Comparison of ENCODE assay signal across 17 cellular contexts in genomic region chr17:35491417-35491816, GRCh38. TPM values are rescaled to one million over a fixed set of nuclear protein-coding genes. Genes with fewer than 3 reads are reported as not detected.
A peak's percentile ranks its signal among the peaks of the same experiment; 100 is the strongest.
DNase-seq lines count a peak whose midpoint lies in the region; ATAC-seq, FAIRE-seq and TF ChIP-seq lines count a peak whose summit lies in the region.
"Had no signal": no experiment of that assay in that cellular context is flagged by ENCODE, and none has a peak within 500 bp of the region (broad histone marks: within the 10 kb centered on the region; RNA-seq: fewer than 3 reads in every experiment).

No MANE protein-coding gene starts in this region.

- POLR2A ChIA-PET in activated naive CD8-positive, alpha-beta T cell treated with anti-CD3 and anti-CD28 coated beads, Interleukin-2, amount 10 ng/mL, durations not matched to agents 7 days and 5 days (lab: Charles Lee), result interaction anchor here (0.6 kb wide), 1 partner anchor 145 kb away, joined by 3 read pairs; no protein-coding TSS in a partner anchor

- H3K27ac ChIP-seq in gastrocnemius medialis, result no peak overlapping the region
- H3K27ac ChIP-seq: BLaER1, GM23248 had no signal

- no peaks in the 10 kb centered on the region for H3K27me3 Mint-ChIP-seq in activated naive CD8-positive, alpha-beta T cell treated with anti-CD3 and anti-CD28 coated beads, Interleukin-2, amount 10 ng/mL, durations not matched to agents 7 days and 5 days
- no peaks in the 10 kb centered on the region for H3K27me3 Mint-ChIP-seq in activated naive CD8-positive, alpha-beta T cell treated with anti-CD3 and anti-CD28 coated beads for 36 hours
- no peaks in the 10 kb centered on the region for H3K27me3 Mint-ChIP-seq in effector memory CD8-positive, alpha-beta T cell

- no peaks in the 10 kb centered on the region for H3K9me3 ChIP-seq in gastrocnemius medialis
- H3K9me3 ChIP-seq: Caco-2 had no signal

- peaks cover 64% of the 10 kb centered on the region for H3K36me3 Mint-ChIP-seq in activated naive CD8-positive, alpha-beta T cell treated with anti-CD3 and anti-CD28 coated beads, Interleukin-2, amount 10 ng/mL, durations not matched to agents 7 days and 5 days
- H3K36me3 Mint-ChIP-seq in activated naive CD8-positive, alpha-beta T cell treated with anti-CD3 and anti-CD28 coated beads for 36 hours, result peaks cover 59% of the 10 kb centered on the region
- peaks cover 72% of the 10 kb centered on the region for H3K36me3 Mint-ChIP-seq in effector memory CD8-positive, alpha-beta T cell (ENCODE audit: insufficient read depth)

- H3K27ac Mint-ChIP-seq in activated naive CD8-positive, alpha-beta T cell treated with anti-CD3 and anti-CD28 coated beads, Interleukin-2, amount 10 ng/mL, durations not matched to agents 7 days and 5 days, result peak overlapping the region; percentile 31
- H3K27ac Mint-ChIP-seq in activated naive CD8-positive, alpha-beta T cell treated with anti-CD3 and anti-CD28 coated beads for 36 hours, result no peak overlapping the region
- H3K27ac Mint-ChIP-seq in effector memory CD8-positive, alpha-beta T cell, result peak overlapping the region; percentile 83 to 97

- no peak for ATAC-seq in activated naive CD8-positive, alpha-beta T cell treated with anti-CD3 and anti-CD28 coated beads, Interleukin-2, amount 10 ng/mL, durations not matched to agents 7 days and 5 days (ENCODE audit: low read depth)
- no peak for ATAC-seq in effector memory CD8-positive, alpha-beta T cell (replicated peaks)
- ATAC-seq in gastrocnemius medialis, result no peak
- no peak for ATAC-seq in omental fat pad (ENCODE audit: low FRiP score)

- H3K4me1 Mint-ChIP-seq in activated naive CD8-positive, alpha-beta T cell treated with anti-CD3 and anti-CD28 coated beads, Interleukin-2, amount 10 ng/mL, durations not matched to agents 7 days and 5 days, result peaks cover 65% of the 10 kb centered on the region
- peaks cover 48% of the 10 kb centered on the region for H3K4me1 Mint-ChIP-seq in activated naive CD8-positive, alpha-beta T cell treated with anti-CD3 and anti-CD28 coated beads for 36 hours
- peaks cover 43 to 59% of the 10 kb centered on the region in 2 donors for H3K4me1 Mint-ChIP-seq in effector memory CD8-positive, alpha-beta T cell (ENCODE audit: low read depth in 2 of 2)

- FAIRE-seq in GM12892 (lab: Jason Lieb, UNC), result peak; percentile 82
- peak; percentile 56 for FAIRE-seq in urothelium cell line (lab: Jason Lieb, UNC)

- H3K4me3 ChIP-seq in gastrocnemius medialis, result no peak overlapping the region
- H3K4me3 ChIP-seq: BLaER1, GM23248 had no signal

- peaks cover 91 to 93% (median 92%) of the 10 kb centered on the region in 3 donors for H3K27me3 ChIP-seq in gastrocnemius medialis

- no peak for DNase-seq in activated naive CD8-positive, alpha-beta T cell treated with anti-CD3 and anti-CD28 coated beads, Interleukin-2, amount 10 ng/mL, durations not matched to agents 7 days and 5 days
- no peak for DNase-seq in activated naive CD8-positive, alpha-beta T cell treated with anti-CD3 and anti-CD28 coated beads for 36 hours
- DNase-seq in GM12892 (ENCODE audit: insufficient read length), result no peak
- DNase-seq in effector memory CD8-positive, alpha-beta T cell, result no peak
- DNase-seq in urothelium cell line (ENCODE audit: low spot score), result no peak
- no peak for DNase-seq in gastrocnemius medialis
- DNase-seq in omental fat pad (ENCODE audit: low spot score), result no peak
- no peak for DNase-seq in cardiac septum (ENCODE audit: low spot score)
- DNase-seq: 8988T, AML-193, Caco-2, DND-41, GF-D8, GM23248, H7 had no signal

- no peaks in the 10 kb centered on the region for H3K36me3 ChIP-seq in gastrocnemius medialis

- in situ Hi-C loops in gastrocnemius medialis (cut with MboI; ENCODE audit: low sequenced_read_pairs in 4 of 4), result no loop called here

- intact Hi-C loops in gastrocnemius medialis (cut with DNase I; ENCODE audit: low total_unique reads) (no loop called here), cardiac septum (cut with DNase I) (no loop called here)

- H3K9me3 Mint-ChIP-seq in activated naive CD8-positive, alpha-beta T cell treated with anti-CD3 and anti-CD28 coated beads, Interleukin-2, amount 10 ng/mL, durations not matched to agents 7 days and 5 days, result no peaks in the 10 kb centered on the region
- peaks cover 16% of the 10 kb centered on the region for H3K9me3 Mint-ChIP-seq in activated naive CD8-positive, alpha-beta T cell treated with anti-CD3 and anti-CD28 coated beads for 36 hours
- H3K9me3 Mint-ChIP-seq in effector memory CD8-positive, alpha-beta T cell, result no peaks in the 10 kb centered on the region

- no peak for TF ChIP-seq POLR2A in GM12892 (IDR thresholded peaks at IDR 0.05; ENCODE audit: low read depth, low read length)
- no peak for TF ChIP-seq POLR2A in gastrocnemius medialis (IDR thresholded peaks at IDR 0.05)

- peaks cover 0 to 9% of the 10 kb centered on the region in 2 donors for H3K4me1 ChIP-seq in gastrocnemius medialis
- H3K4me1 ChIP-seq: BLaER1, Caco-2 had no signal

- no peak for TF ChIP-seq CTCF in gastrocnemius medialis (IDR thresholded peaks at IDR 0.05 in 4 of 5, conservative IDR thresholded peaks at IDR 0.05 in 1 of 5)
- TF ChIP-seq CTCF in omental fat pad (IDR thresholded peaks at IDR 0.05), result no peak

- no peak overlapping the region for H3K4me3 Mint-ChIP-seq in activated naive CD8-positive, alpha-beta T cell treated with anti-CD3 and anti-CD28 coated beads, Interleukin-2, amount 10 ng/mL, durations not matched to agents 7 days and 5 days
- H3K4me3 Mint-ChIP-seq in activated naive CD8-positive, alpha-beta T cell treated with anti-CD3 and anti-CD28 coated beads for 36 hours, result no peak overlapping the region
- no peak overlapping the region for H3K4me3 Mint-ChIP-seq in effector memory CD8-positive, alpha-beta T cell

RNA-seq across cellular contexts. Expression of gene SLFN13, which starts 42.9 kb away (rescaled TPM):
- 10 to 100 TPM; 76.8 to 77.5 TPM for total RNA-seq in activated naive CD8-positive, alpha-beta T cell treated with anti-CD3 and anti-CD28 coated beads, Interleukin-2, amount 10 ng/mL, durations not matched to agents 7 days and 5 days
- total RNA-seq in activated naive CD8-positive, alpha-beta T cell treated with anti-CD3 and anti-CD28 coated beads for 36 hours, result 10 to 100 TPM; 22.0 to 22.1 TPM
- polyA plus RNA-seq in GM12892 (2012; ENCODE audit: missing spikeins), result 54.6 TPM
- 1 to 10 TPM in 1 of 4 donors, under 1 TPM in 3; 0.05 to 1.2 (median 0.32) TPM for total RNA-seq in gastrocnemius medialis
- 10 to 100 TPM in 1 of 4 donors, 1 to 10 TPM in 3; 5.9 to 20.3 (median 7.4) TPM for total RNA-seq in omental fat pad
- 4.8 TPM for total RNA-seq in cardiac septum
- total RNA-seq: Caco-2, HT-29 had no signal

RNA-seq across cellular contexts. Expression of gene SLFN12L, which starts 46.1 kb away (rescaled TPM):
- total RNA-seq in activated naive CD8-positive, alpha-beta T cell treated with anti-CD3 and anti-CD28 coated beads, Interleukin-2, amount 10 ng/mL, durations not matched to agents 7 days and 5 days, result 100 to 1,000 TPM; 133 to 139 TPM
- total RNA-seq in activated naive CD8-positive, alpha-beta T cell treated with anti-CD3 and anti-CD28 coated beads for 36 hours, result 10 to 100 TPM; 32.6 to 35.9 TPM
- 10.2 TPM for polyA plus RNA-seq in GM12892 (2012; ENCODE audit: missing spikeins)
- total RNA-seq in gastrocnemius medialis, result under 1 TPM in 3 of 4 donors, not detected in 1; 0.10 to 0.31 (median 0.15) TPM
- 10 to 100 TPM in 1 of 4 donors, 1 to 10 TPM in 3; 2.3 to 31.2 (median 4.7) TPM for total RNA-seq in omental fat pad
- 0.92 TPM for total RNA-seq in cardiac septum
- total RNA-seq: Caco-2, H7, HT-29 had no signal
- polyA plus RNA-seq: GM23248 had no signal

RNA-seq across cellular contexts. Expression of gene SLFN12, which starts 59.1 kb away (rescaled TPM):
- total RNA-seq in activated naive CD8-positive, alpha-beta T cell treated with anti-CD3 and anti-CD28 coated beads, Interleukin-2, amount 10 ng/mL, durations not matched to agents 7 days and 5 days, result 10 to 100 TPM; 19.8 to 21.9 TPM
- 1 to 10 TPM; 6.0 to 8.6 TPM for total RNA-seq in activated naive CD8-positive, alpha-beta T cell treated with anti-CD3 and anti-CD28 coated beads for 36 hours
- polyA plus RNA-seq in GM12892 (2012; ENCODE audit: missing spikeins), result 10.5 TPM
- total RNA-seq in gastrocnemius medialis (1 to 10 TPM in 2 of 4 donors, under 1 TPM in 2; 0.76 to 2.2 (median 1.3) TPM), omental fat pad (10 to 100 TPM in 2 of 4 donors, 1 to 10 TPM in 2; 9.0 to 24.7 (median 11.0) TPM), cardiac septum (4.3 TPM)
- total RNA-seq: Caco-2, HT-29 had no signal
